ENCODE assay signal across 17 cellular contexts in genomic region chr14:71704210-71704609, GRCh38.
"Had no signal": no experiment of that assay in that cellular context is flagged by ENCODE, and none has a peak within 500 bp of the region (broad histone marks: within the 10 kb centered on the region; RNA-seq: fewer than 3 reads in every experiment).

No MANE protein-coding gene starts in this region.

- H3K27me3 ChIP-seq: MG63, SJSA1 had no signal

- H3K9me3 ChIP-seq: MG63, SJSA1 had no signal

- H3K27ac ChIP-seq: SJSA1, SK-N-MC had no signal

- FAIRE-seq: RCC 7860 had no signal

- H3K36me3 ChIP-seq: MG63 had no signal

- H3K4me3 ChIP-seq: MG63, SJSA1, SK-N-MC had no signal

- DNase-seq: KBM-7, NCI-H1092, NCI-H1417 treated with DMSO at 0.1 percent for 48 hours, NCI-H146, NCI-H1930, NCI-H2081, NCI-H2107, NCI-H226, NCI-H510A, NCI-H774, Right ventricle myocardium superior, RPMI8226, SIG-M5 had no signal
